8 cellular contexts compared by ENCODE assay signal in genomic region chr4:82562553-82562854, GRCh38. TPM values are rescaled to one million over a fixed set of nuclear protein-coding genes. Genes with fewer than 3 reads are reported as not detected.
DNase-seq lines count a peak whose midpoint lies in the region; ATAC-seq and TF ChIP-seq lines count a peak whose summit lies in the region.

No MANE protein-coding gene starts in this region.

- no peaks in the 10 kb centered on the region for H3K27me3 ChIP-seq in WERI-Rb-1 (ENCODE audit: insufficient read depth, low read depth, severe bottlenecking)

- no peaks in the 10 kb centered on the region for H3K9me3 Mint-ChIP-seq in activated T-cell treated with anti-CD3 and anti-CD28 coated beads, Interleukin-2, amount 50 U/mL, for 4 hours
- no peaks in the 10 kb centered on the region for H3K9me3 Mint-ChIP-seq in stimulated activated memory B cell treated with anti-CD40 and anti-IgM and Interleukin-4, amounts not matched to agents 10 μg/mL and 1 μg/mL and 100 μg/mL, for 72 hours

- no peaks in the 10 kb centered on the region for H3K36me3 ChIP-seq in WERI-Rb-1

- ATAC-seq in activated T-cell treated with anti-CD3 and anti-CD28 coated beads, Interleukin-2, amount 50 U/mL, for 4 hours: no peak
- no peak for ATAC-seq in stimulated activated memory B cell treated with anti-CD40 and anti-IgM and Interleukin-4, amounts not matched to agents 10 μg/mL and 1 μg/mL and 100 μg/mL, for 72 hours
- ATAC-seq in HG03520 (IDR thresholded peaks at IDR 0.05; ENCODE audit: unreplicated experiment) (no peak), HG03432 (IDR thresholded peaks at IDR 0.05; ENCODE audit: unreplicated experiment) (no peak)

- H3K4me3 ChIP-seq in WERI-Rb-1 (ENCODE audit: low read depth, low read length) (peak overlapping the region; percentile 67), iPS-11a (ENCODE audit: low read depth, low read length) (peak overlapping the region; percentile 27)

- no peak overlapping the region for H3K27ac ChIP-seq in WERI-Rb-1

- no peak for TF ChIP-seq CTCF in WERI-Rb-1 (IDR thresholded peaks at IDR 0.05; ENCODE audit: low read depth, low read length)

- H3K4me3 Mint-ChIP-seq in activated T-cell treated with anti-CD3 and anti-CD28 coated beads, Interleukin-2, amount 50 U/mL, for 4 hours: peak overlapping the region; percentile 70
- peak overlapping the region; percentile 45 for H3K4me3 Mint-ChIP-seq in stimulated activated memory B cell treated with anti-CD40 and anti-IgM and Interleukin-4, amounts not matched to agents 10 μg/mL and 1 μg/mL and 100 μg/mL, for 72 hours

- H3K27me3 Mint-ChIP-seq in activated T-cell treated with anti-CD3 and anti-CD28 coated beads, Interleukin-2, amount 50 U/mL, for 4 hours (ENCODE audit: low read depth): peaks cover 60% of the 10 kb centered on the region
- H3K27me3 Mint-ChIP-seq in stimulated activated memory B cell treated with anti-CD40 and anti-IgM and Interleukin-4, amounts not matched to agents 10 μg/mL and 1 μg/mL and 100 μg/mL, for 72 hours: peaks cover 64% of the 10 kb centered on the region

- H3K4me1 Mint-ChIP-seq in activated T-cell treated with anti-CD3 and anti-CD28 coated beads, Interleukin-2, amount 50 U/mL, for 4 hours (ENCODE audit: low read depth): peaks cover 9% of the 10 kb centered on the region
- peaks cover 13% of the 10 kb centered on the region for H3K4me1 Mint-ChIP-seq in stimulated activated memory B cell treated with anti-CD40 and anti-IgM and Interleukin-4, amounts not matched to agents 10 μg/mL and 1 μg/mL and 100 μg/mL, for 72 hours

- DNase-seq in activated T-cell treated with anti-CD3 and anti-CD28 coated beads, Interleukin-2, amount 50 U/mL, for 4 hours: no peak
- no peak for DNase-seq in activated T-cell treated with anti-CD3 and anti-CD28 coated beads, Interleukin-2, amount 50 U/mL, for 1 hour
- DNase-seq in WERI-Rb-1 (no peak), NCI-H446 (lab: John Stamatoyannopoulos, UW) (no peak)

- peaks cover 2% of the 10 kb centered on the region for H3K36me3 Mint-ChIP-seq in activated T-cell treated with anti-CD3 and anti-CD28 coated beads, Interleukin-2, amount 50 U/mL, for 4 hours (ENCODE audit: insufficient read depth)
- H3K36me3 Mint-ChIP-seq in stimulated activated memory B cell treated with anti-CD40 and anti-IgM and Interleukin-4, amounts not matched to agents 10 μg/mL and 1 μg/mL and 100 μg/mL, for 72 hours: no peaks in the 10 kb centered on the region

- no peaks in the 10 kb centered on the region for H3K9me3 ChIP-seq in WERI-Rb-1 (ENCODE audit: severe bottlenecking)

- no peak overlapping the region for H3K27ac Mint-ChIP-seq in stimulated activated memory B cell treated with anti-CD40 and anti-IgM and Interleukin-4, amounts not matched to agents 10 μg/mL and 1 μg/mL and 100 μg/mL, for 72 hours

RNA-seq across cellular contexts. Expression of gene TMEM150C, which starts 0.7 kb away (rescaled TPM):
- under 1 TPM in 2 of 3 donors, not detected in 1; 0.13 to 0.24 TPM for total RNA-seq in activated T-cell treated with anti-CD3 and anti-CD28 coated beads, Interleukin-2, amount 50 U/mL, for 4 hours
